28 cellular contexts compared by ENCODE assay signal in genomic region chr10:69750011-69750373, GRCh38. TPM values are rescaled to one million over a fixed set of nuclear protein-coding genes. Genes with fewer than 3 reads are reported as not detected.
"Had no signal": no experiment of that assay in that cellular context is flagged by ENCODE, and none has a peak within 500 bp of the region (broad histone marks: within the 10 kb centered on the region; RNA-seq: fewer than 3 reads in every experiment).

No MANE protein-coding gene starts in this region.

- DNase-seq: activated B cell treated with CpG ODN at 0.5 μM for 24 hours; activated CD4-positive, alpha-beta T cell treated with anti-CD3 and anti-CD28 coated beads for 1 hour; activated CD4-positive, alpha-beta T cell treated with anti-CD3 and anti-CD28 coated beads, Interleukin-2, amount 10 ng/mL, durations not matched to agents 24 days and 14 days; activated CD4-positive, alpha-beta T cell treated with anti-CD3 and anti-CD28 coated beads, Interleukin-2, amount 50 U/mL, for 48 hours; activated CD8-positive, alpha-beta memory T cell treated with anti-CD3 and anti-CD28 coated beads, Interleukin-2, amount 10 ng/mL, durations not matched to agents 7 days and 5 days; activated effector memory CD4-positive, alpha-beta T cell treated with Interleukin-2 at 50 U/mL for 16 hours; activated naive CD4-positive, alpha-beta T cell; activated T-cell treated with anti-CD3 and anti-CD28 coated beads, Interleukin-2, amount 50 U/mL, for 24 hours; amniotic stem cell; KG1; NCI-H1048; NCI-H1417; NCI-H2029; NCI-H345; NCI-H510A; NCI-H69; NK-92 treated with Interleukin-12 subunit alpha and Interleukin-12 subunit beta, amount 100 ng/mL, for 24 hours; OCI-M1; RPMI8226; T-helper 9 cell had no signal

- H3K4me3 Mint-ChIP-seq: activated B cell treated with CpG ODN at 0.5 μM for 24 hours; activated CD4-positive, alpha-beta T cell treated with anti-CD3 and anti-CD28 coated beads, Interleukin-2, amount 10 ng/mL, durations not matched to agents 24 days and 14 days; activated CD8-positive, alpha-beta memory T cell treated with anti-CD3 and anti-CD28 coated beads, Interleukin-2, amount 10 ng/mL, durations not matched to agents 7 days and 5 days; activated naive CD4-positive, alpha-beta T cell treated with anti-CD3 and anti-CD28 coated beads, Interleukin-2, amount 50 U/mL, for 24 hours; activated T-cell treated with anti-CD3 and anti-CD28 coated beads, Interleukin-2, amount 50 U/mL, for 24 hours; activated T-helper 1 cell treated with anti-CD3 and anti-CD28 coated beads, Interleukin-12 subunit alpha, Interleukin-12 subunit beta, Interleukin-2, Interleukin-4 antibody, amounts not matched to agents 30 ng/mL and 10 ng/mL and 1 ng/mL, durations not matched to agents 14 hours and 24 hours and 36 hours; central memory CD8-positive, alpha-beta T cell; T-helper 1 cell treated with Interleukin-12 subunit alpha and Interleukin-12 subunit beta and Interleukin-4 antibody, amounts not matched to agents 30 μg/mL and 1 μg/mL, for 36 hours had no signal

- H3K27me3 ChIP-seq: ascending aorta had no signal

- H3K27me3 Mint-ChIP-seq: activated naive CD4-positive, alpha-beta T cell treated with anti-CD3 and anti-CD28 coated beads, Interleukin-2, amount 50 U/mL, for 24 hours had no signal

- H3K9me3 ChIP-seq: ascending aorta had no signal

- H3K4me1 Mint-ChIP-seq: activated B cell treated with CpG ODN at 0.5 μM for 24 hours; activated CD8-positive, alpha-beta memory T cell treated with anti-CD3 and anti-CD28 coated beads, Interleukin-2, amount 10 ng/mL, durations not matched to agents 7 days and 5 days; activated naive CD4-positive, alpha-beta T cell treated with anti-CD3 and anti-CD28 coated beads, Interleukin-2, amount 50 U/mL, for 24 hours; central memory CD8-positive, alpha-beta T cell had no signal

- H3K27ac Mint-ChIP-seq: activated B cell treated with CpG ODN at 0.5 μM for 24 hours; activated CD4-positive, alpha-beta T cell treated with anti-CD3 and anti-CD28 coated beads, Interleukin-2, amount 10 ng/mL, durations not matched to agents 24 days and 14 days; activated CD8-positive, alpha-beta memory T cell treated with anti-CD3 and anti-CD28 coated beads, Interleukin-2, amount 10 ng/mL, durations not matched to agents 7 days and 5 days; activated naive CD4-positive, alpha-beta T cell treated with anti-CD3 and anti-CD28 coated beads, Interleukin-2, amount 50 U/mL, for 24 hours; activated T-cell treated with anti-CD3 and anti-CD28 coated beads, Interleukin-2, amount 50 U/mL, for 24 hours; activated T-helper 1 cell treated with anti-CD3 and anti-CD28 coated beads, Interleukin-12 subunit alpha, Interleukin-12 subunit beta, Interleukin-2, Interleukin-4 antibody, amounts not matched to agents 30 ng/mL and 10 ng/mL and 1 ng/mL, durations not matched to agents 14 hours and 24 hours and 36 hours; T-helper 1 cell treated with Interleukin-12 subunit alpha and Interleukin-12 subunit beta and Interleukin-4 antibody, amounts not matched to agents 30 μg/mL and 1 μg/mL, for 36 hours had no signal

- H3K4me3 ChIP-seq: ascending aorta had no signal

- ATAC-seq: activated CD8-positive, alpha-beta memory T cell treated with anti-CD3 and anti-CD28 coated beads, Interleukin-2, amount 10 ng/mL, durations not matched to agents 7 days and 5 days; Panc1; Right ventricle myocardium inferior had no signal

- H3K36me3 Mint-ChIP-seq: activated CD8-positive, alpha-beta memory T cell treated with anti-CD3 and anti-CD28 coated beads, Interleukin-2, amount 10 ng/mL, durations not matched to agents 7 days and 5 days; activated naive CD4-positive, alpha-beta T cell treated with anti-CD3 and anti-CD28 coated beads, Interleukin-2, amount 50 U/mL, for 24 hours; brain had no signal

- H3K27ac ChIP-seq: ascending aorta had no signal

- H3K9me3 Mint-ChIP-seq: activated CD4-positive, alpha-beta T cell treated with anti-CD3 and anti-CD28 coated beads, Interleukin-2, amount 10 ng/mL, durations not matched to agents 24 days and 14 days; activated naive CD4-positive, alpha-beta T cell treated with anti-CD3 and anti-CD28 coated beads, Interleukin-2, amount 50 U/mL, for 24 hours; activated T-cell treated with anti-CD3 and anti-CD28 coated beads, Interleukin-2, amount 50 U/mL, for 24 hours; activated T-helper 1 cell treated with anti-CD3 and anti-CD28 coated beads, Interleukin-12 subunit alpha, Interleukin-12 subunit beta, Interleukin-2, Interleukin-4 antibody, amounts not matched to agents 30 ng/mL and 10 ng/mL and 1 ng/mL, durations not matched to agents 14 hours and 24 hours and 36 hours; central memory CD8-positive, alpha-beta T cell; T-helper 1 cell treated with Interleukin-12 subunit alpha and Interleukin-12 subunit beta and Interleukin-4 antibody, amounts not matched to agents 30 μg/mL and 1 μg/mL, for 36 hours had no signal

- H3K36me3 ChIP-seq: ascending aorta had no signal

RNA-seq across cellular contexts. Expression of gene COL13A1, which starts 51.7 kb away (rescaled TPM):
- total RNA-seq: activated B cell treated with CpG ODN at 0.5 μM for 24 hours; activated CD4-positive, alpha-beta T cell treated with anti-CD3 and anti-CD28 coated beads, Interleukin-2, amount 10 ng/mL, durations not matched to agents 24 days and 14 days; activated CD8-positive, alpha-beta memory T cell treated with anti-CD3 and anti-CD28 coated beads, Interleukin-2, amount 10 ng/mL, durations not matched to agents 7 days and 5 days; activated T-helper 1 cell treated with anti-CD3 and anti-CD28 coated beads, Interleukin-12 subunit alpha, Interleukin-12 subunit beta, Interleukin-2, Interleukin-4 antibody, amounts not matched to agents 30 ng/mL and 10 ng/mL and 1 ng/mL, durations not matched to agents 14 hours and 24 hours and 36 hours had no signal
